In genomic region chrX:109936114-109936513, GRCh38 we compare ENCODE assay signal across 1 cellular context.
TF ChIP-seq lines count a peak whose summit lies in the region.

No MANE protein-coding gene starts in this region.

TF ChIP-seq in K562, 482 proteins besides CTCF, POLR2A, EP300 and RAD21:
- TF ChIP-seq POLR2G (IDR thresholded peaks at IDR 0.05; ENCODE audit: low read depth, low read length) (no peak), ARID1B (IDR thresholded peaks at IDR 0.05) (no peak), ZNF12 (CRISPR knock-in tag; IDR thresholded peaks at IDR 0.05) (no peak), ZNF263 (CRISPR knock-in tag; IDR thresholded peaks at IDR 0.05; ENCODE audit: borderline replicate concordance) (no peak), SMC3 (conservative IDR thresholded peaks at IDR 0.05; ENCODE audit: insufficient read depth, low read depth, low read length) (no peak)
